In genomic region chr19:40144151-40144550, GRCh38 we compare ENCODE assay signal across 13 cellular contexts. TPM values are rescaled to one million over a fixed set of nuclear protein-coding genes. Genes with fewer than 3 reads are reported as not detected.
DNase-seq lines count a peak whose midpoint lies in the region; ATAC-seq and TF ChIP-seq lines count a peak whose summit lies in the region.
"Had no signal": no experiment of that assay in that cellular context is flagged by ENCODE, and none has a peak within 500 bp of the region (broad histone marks: within the 10 kb centered on the region; RNA-seq: fewer than 3 reads in every experiment).

No MANE protein-coding gene starts in this region.

- no peak overlapping the region for H3K4me3 ChIP-seq in KMS-11 (IDR thresholded peaks at IDR 0.05; ENCODE audit: insufficient read depth, low read depth, low read length)
- no peak overlapping the region for H3K4me3 ChIP-seq in neutrophil (ENCODE audit: low read depth in 1 of 2, low read length in 1 of 2)
- H3K4me3 ChIP-seq: PC-9 had no signal

- ATAC-seq in HG02852 (IDR thresholded peaks at IDR 0.05; ENCODE audit: unreplicated experiment) = no peak
- no peak for ATAC-seq in HG03521 (IDR thresholded peaks at IDR 0.05; ENCODE audit: unreplicated experiment)
- ATAC-seq: left colon had no signal

- H3K36me3 Mint-ChIP-seq in activated CD4-positive, alpha-beta T cell treated with anti-CD3 and anti-CD28 coated beads, Interleukin-2, amount 10 ng/mL, durations not matched to agents 24 days and 14 days (ENCODE audit: low read depth) = no peaks in the 10 kb centered on the region
- no peaks in the 10 kb centered on the region for H3K36me3 Mint-ChIP-seq in activated T-helper 2 cell treated with anti-CD3 and anti-CD28 coated beads, Interferon-gamma antibody, Interleukin-2, Interleukin-4, amounts not matched to agents 10 μg/mL and 5 μg/mL and 100 μg/mL, durations not matched to agents 14 hours and 24 hours and 36 hours (ENCODE audit: low read depth)

- peak overlapping the region; percentile 66 for H3K4me3 Mint-ChIP-seq in activated CD4-positive, alpha-beta T cell treated with anti-CD3 and anti-CD28 coated beads, Interleukin-2, amount 10 ng/mL, durations not matched to agents 24 days and 14 days
- H3K4me3 Mint-ChIP-seq in activated T-helper 2 cell treated with anti-CD3 and anti-CD28 coated beads, Interferon-gamma antibody, Interleukin-2, Interleukin-4, amounts not matched to agents 10 μg/mL and 5 μg/mL and 100 μg/mL, durations not matched to agents 14 hours and 24 hours and 36 hours (ENCODE audit: low read depth) = no peak overlapping the region

- H3K4me1 ChIP-seq in KMS-11 (ENCODE audit: low read depth, poor library complexity, severe bottlenecking) = peaks cover 43% of the 10 kb centered on the region
- peaks cover 13 to 19% of the 10 kb centered on the region in 2 experiments for H3K4me1 ChIP-seq in neutrophil (ENCODE audit: control insufficient read depth in 1 of 2, insufficient read depth in 1 of 2, low read depth in 1 of 2, low read length in 1 of 2)

- peak overlapping the region; percentile 21; the same call in 1 of the 2 replicates for H3K9ac ChIP-seq in KMS-11

- TF ChIP-seq CTCF in KMS-11 (conservative IDR thresholded peaks at IDR 0.05; ENCODE audit: low read depth, low read length) (no peak), neutrophil (IDR thresholded peaks at IDR 0.05) (no peak), GM20000 (IDR thresholded peaks at IDR 0.05; ENCODE audit: extremely low read depth, missing control alignments) (no peak)

- peaks cover 3% of the 10 kb centered on the region for H3K27me3 Mint-ChIP-seq in activated CD4-positive, alpha-beta T cell treated with anti-CD3 and anti-CD28 coated beads, Interleukin-2, amount 10 ng/mL, durations not matched to agents 24 days and 14 days
- no peaks in the 10 kb centered on the region for H3K27me3 Mint-ChIP-seq in activated T-helper 2 cell treated with anti-CD3 and anti-CD28 coated beads, Interferon-gamma antibody, Interleukin-2, Interleukin-4, amounts not matched to agents 10 μg/mL and 5 μg/mL and 100 μg/mL, durations not matched to agents 14 hours and 24 hours and 36 hours (ENCODE audit: low read depth)

- no peaks in the 10 kb centered on the region for H3K36me3 ChIP-seq in KMS-11 (ENCODE audit: insufficient read depth)
- H3K36me3 ChIP-seq in neutrophil = no peaks in the 10 kb centered on the region
- H3K36me3 ChIP-seq: brain microvascular endothelial cell had no signal

- no peaks in the 10 kb centered on the region for H3K79me2 ChIP-seq in KMS-11 (ENCODE audit: insufficient read depth, low read depth)

- H3K4me1 Mint-ChIP-seq in activated CD4-positive, alpha-beta T cell treated with anti-CD3 and anti-CD28 coated beads, Interleukin-2, amount 10 ng/mL, durations not matched to agents 24 days and 14 days = peaks cover 26% of the 10 kb centered on the region
- H3K4me1 Mint-ChIP-seq in activated T-helper 2 cell treated with anti-CD3 and anti-CD28 coated beads, Interferon-gamma antibody, Interleukin-2, Interleukin-4, amounts not matched to agents 10 μg/mL and 5 μg/mL and 100 μg/mL, durations not matched to agents 14 hours and 24 hours and 36 hours (ENCODE audit: low read depth) = peaks cover 17% of the 10 kb centered on the region

- H4K20me1 ChIP-seq in KMS-11 (ENCODE audit: insufficient read depth) = no peaks in the 10 kb centered on the region

- peak overlapping the region; percentile 80 for H3K4me2 ChIP-seq in KMS-11
- H3K4me2 ChIP-seq: PC-9 had no signal

- DNase-seq in activated CD4-positive, alpha-beta T cell treated with anti-CD3 and anti-CD28 coated beads, Interleukin-2, amount 10 ng/mL, durations not matched to agents 24 days and 14 days = peak; percentile 74
- no peak for DNase-seq in activated CD4-positive, alpha-beta T cell treated with anti-CD3 and anti-CD28 coated beads for 1 hour
- no peak for DNase-seq in activated T-helper 2 cell treated with anti-CD3 and anti-CD28 coated beads, Interferon-gamma antibody, Interleukin-2, Interleukin-4, amounts not matched to agents 10 μg/mL and 5 μg/mL and 100 μg/mL, durations not matched to agents 14 hours and 24 hours and 36 hours (ENCODE audit: low spot score)
- DNase-seq in GM20000 (ENCODE audit: low spot score) = no peak
- DNase-seq: ACHN, brain microvascular endothelial cell, KG1, PC-9 had no signal

- H3K27me3 ChIP-seq in KMS-11 (ENCODE audit: insufficient read depth, low read depth) (no peaks in the 10 kb centered on the region), neutrophil (peaks cover 12% of the 10 kb centered on the region)
- H3K27me3 ChIP-seq: brain microvascular endothelial cell had no signal

- H3K27ac Mint-ChIP-seq in activated CD4-positive, alpha-beta T cell treated with anti-CD3 and anti-CD28 coated beads, Interleukin-2, amount 10 ng/mL, durations not matched to agents 24 days and 14 days = peak overlapping the region; percentile 85
- peak overlapping the region; percentile 33 for H3K27ac Mint-ChIP-seq in activated T-helper 2 cell treated with anti-CD3 and anti-CD28 coated beads, Interferon-gamma antibody, Interleukin-2, Interleukin-4, amounts not matched to agents 10 μg/mL and 5 μg/mL and 100 μg/mL, durations not matched to agents 14 hours and 24 hours and 36 hours

- peak overlapping the region; percentile 81 for H2AFZ ChIP-seq in KMS-11 (ENCODE audit: low read depth)
- H2AFZ ChIP-seq: PC-9 had no signal

- H3K27ac ChIP-seq in KMS-11 (peak overlapping the region; percentile 56), neutrophil (peak overlapping the region; percentile 22)
- H3K27ac ChIP-seq: brain microvascular endothelial cell, PC-9 had no signal

- intact Hi-C loops in activated CD4-positive, alpha-beta T cell treated with anti-CD3 and anti-CD28 coated beads, Interleukin-2, amount 10 ng/mL, durations not matched to agents 24 days and 14 days (cut with micrococcal nuclease) = no loop called here
- intact Hi-C loops in activated T-helper 2 cell treated with anti-CD3 and anti-CD28 coated beads, Interferon-gamma antibody, Interleukin-2, Interleukin-4, amounts not matched to agents 10 μg/mL and 5 μg/mL and 100 μg/mL, durations not matched to agents 14 hours and 24 hours and 36 hours (cut with micrococcal nuclease) = loop anchor here (10.0 kb wide), 1 partner anchor 461 kb away; the partner anchor contains the start of gene LTBP4

- no peaks in the 10 kb centered on the region for H3K9me3 Mint-ChIP-seq in activated CD4-positive, alpha-beta T cell treated with anti-CD3 and anti-CD28 coated beads, Interleukin-2, amount 10 ng/mL, durations not matched to agents 24 days and 14 days
- no peaks in the 10 kb centered on the region for H3K9me3 Mint-ChIP-seq in activated T-helper 2 cell treated with anti-CD3 and anti-CD28 coated beads, Interferon-gamma antibody, Interleukin-2, Interleukin-4, amounts not matched to agents 10 μg/mL and 5 μg/mL and 100 μg/mL, durations not matched to agents 14 hours and 24 hours and 36 hours

- H3K9me3 ChIP-seq in neutrophil = no peaks in the 10 kb centered on the region

RNA-seq across cellular contexts. Expression of gene MAP3K10, which starts 47.1 kb away (rescaled TPM):
- 16.6 and 17.6 TPM in 2 replicates for total RNA-seq in activated CD4-positive, alpha-beta T cell treated with anti-CD3 and anti-CD28 coated beads, Interleukin-2, amount 10 ng/mL, durations not matched to agents 24 days and 14 days
- total RNA-seq in activated T-helper 2 cell treated with anti-CD3 and anti-CD28 coated beads, Interferon-gamma antibody, Interleukin-2, Interleukin-4, amounts not matched to agents 10 μg/mL and 5 μg/mL and 100 μg/mL, durations not matched to agents 14 hours and 24 hours and 36 hours = 20.0 and 21.7 TPM in 2 replicates

RNA-seq across cellular contexts. Expression of gene ZNF780A, which starts 53.4 kb away (rescaled TPM):
- total RNA-seq in activated CD4-positive, alpha-beta T cell treated with anti-CD3 and anti-CD28 coated beads, Interleukin-2, amount 10 ng/mL, durations not matched to agents 24 days and 14 days = 14.7 and 16.1 TPM in 2 replicates
- total RNA-seq in activated T-helper 2 cell treated with anti-CD3 and anti-CD28 coated beads, Interferon-gamma antibody, Interleukin-2, Interleukin-4, amounts not matched to agents 10 μg/mL and 5 μg/mL and 100 μg/mL, durations not matched to agents 14 hours and 24 hours and 36 hours = 19.9 and 21.3 TPM in 2 replicates
